In genomic region chr7:45088146-45088701, GRCh38 we compare ENCODE assay signal across 9 cellular contexts. TPM values are rescaled to one million over a fixed set of nuclear protein-coding genes. Genes with fewer than 3 reads are reported as not detected.
DNase-seq lines count a peak whose midpoint lies in the region; ATAC-seq and TF ChIP-seq lines count a peak whose summit lies in the region.
"Had no signal": no experiment of that assay in that cellular context is flagged by ENCODE, and none has a peak within 500 bp of the region (broad histone marks: within the 10 kb centered on the region; RNA-seq: fewer than 3 reads in every experiment).

No MANE protein-coding gene starts in this region.

- TF ChIP-seq CTCF in brain (conservative IDR thresholded peaks at IDR 0.05): no peak

- peak overlapping the region; percentile 80 to 88 (median 84) for H3K4me3 Mint-ChIP-seq in brain
- peak overlapping the region; percentile 69 to 72 for H3K4me3 Mint-ChIP-seq in stimulated activated naive CD8-positive, alpha-beta T cell treated with anti-CD3 and anti-CD28 coated beads, Interleukin-15, amount 100 ng/mL, for 72 hours

- peaks cover 3% of the 10 kb centered on the region for H3K27me3 Mint-ChIP-seq in brain
- peaks cover 9% of the 10 kb centered on the region for H3K27me3 Mint-ChIP-seq in stimulated activated naive CD8-positive, alpha-beta T cell treated with anti-CD3 and anti-CD28 coated beads, Interleukin-15, amount 100 ng/mL, for 72 hours

- H3K36me3 Mint-ChIP-seq in brain: no peaks in the 10 kb centered on the region

- peak overlapping the region; percentile 42 for H3K9ac ChIP-seq in NT2/D1 (ENCODE audit: insufficient read length, low read depth)

- H3K4me3 ChIP-seq in NT2/D1 (ENCODE audit: insufficient read length, low read depth): peak overlapping the region; percentile 50

- H3K27me3 ChIP-seq in NT2/D1 (ENCODE audit: insufficient read depth, insufficient read length) (peaks cover 18% of the 10 kb centered on the region), layer of hippocampus (ENCODE audit: control insufficient read depth, insufficient read depth, low read length) (no peaks in the 10 kb centered on the region)

- no peak for DNase-seq in NT2/D1 (ENCODE audit: low read depth, low spot score)
- DNase-seq in stimulated activated naive CD8-positive, alpha-beta T cell treated with anti-CD3 and anti-CD28 coated beads, Interleukin-15, amount 100 ng/mL, for 72 hours: no peak
- DNase-seq in activated gamma-delta T cell (lab: John Stamatoyannopoulos, UW): no peak
- no peak for DNase-seq in pons (ENCODE audit: low spot score)

- no peaks in the 10 kb centered on the region for H3K9me3 ChIP-seq in NT2/D1 (ENCODE audit: insufficient read depth, low read length)

- peak overlapping the region; percentile 91 for H3K27ac ChIP-seq in layer of hippocampus (ENCODE audit: low read depth, low read length)

- peaks cover 13% of the 10 kb centered on the region for H3K36me3 ChIP-seq in NT2/D1 (ENCODE audit: insufficient read depth, insufficient read length, low read length)

- H3K4me1 Mint-ChIP-seq in brain: peaks cover 32% of the 10 kb centered on the region
- H3K4me1 Mint-ChIP-seq in stimulated activated naive CD8-positive, alpha-beta T cell treated with anti-CD3 and anti-CD28 coated beads, Interleukin-15, amount 100 ng/mL, for 72 hours: peaks cover 10% of the 10 kb centered on the region

- no peak for ATAC-seq in stimulated activated naive CD8-positive, alpha-beta T cell treated with anti-CD3 and anti-CD28 coated beads, Interleukin-15, amount 100 ng/mL, for 72 hours
- ATAC-seq in GM18502 (IDR thresholded peaks at IDR 0.05; ENCODE audit: poor library complexity, unreplicated experiment): no peak

- peaks cover 15% of the 10 kb centered on the region for H3K4me1 ChIP-seq in NT2/D1 (ENCODE audit: insufficient read depth, insufficient read length)

- peak overlapping the region in 3 of 5 experiments; percentile 91 to 95 (median 93) for H3K27ac Mint-ChIP-seq in brain
- H3K27ac Mint-ChIP-seq in stimulated activated naive CD8-positive, alpha-beta T cell treated with anti-CD3 and anti-CD28 coated beads, Interleukin-15, amount 100 ng/mL, for 72 hours: no peak overlapping the region
- H3K27ac Mint-ChIP-seq: dendritic cell treated with granulocyte-macrophage colony-stimulating factor and Interleukin-4, amounts not matched to agents 40 ng/mL and 50 ng/mL, for 4 days; T-helper 1 cell treated with Interleukin-12 subunit alpha and Interleukin-12 subunit beta and Interleukin-4 antibody, amounts not matched to agents 30 μg/mL and 1 μg/mL, for 36 hours had no signal

- H3K9me3 Mint-ChIP-seq in brain: peaks cover 5 to 10% (median 9%) of the 10 kb centered on the region in 5 experiments
- no peaks in the 10 kb centered on the region for H3K9me3 Mint-ChIP-seq in stimulated activated naive CD8-positive, alpha-beta T cell treated with anti-CD3 and anti-CD28 coated beads, Interleukin-15, amount 100 ng/mL, for 72 hours
- H3K9me3 Mint-ChIP-seq: dendritic cell treated with granulocyte-macrophage colony-stimulating factor and Interleukin-4, amounts not matched to agents 40 ng/mL and 50 ng/mL, for 4 days; T-helper 1 cell treated with Interleukin-12 subunit alpha and Interleukin-12 subunit beta and Interleukin-4 antibody, amounts not matched to agents 30 μg/mL and 1 μg/mL, for 36 hours had no signal

RNA-seq across cellular contexts. Expression of gene NACAD, which starts 0.5 kb away (rescaled TPM):
- polyA plus RNA-seq in brain (ENCODE audit: insufficient read depth, low read depth, low replicate concordance): 110 TPM

RNA-seq across cellular contexts. Expression of gene TBRG4, which starts 23.3 kb away (rescaled TPM):
- 58.3 TPM for polyA plus RNA-seq in brain (ENCODE audit: insufficient read depth, low read depth, low replicate concordance)

Comparison
In these comparisons a context has a peak if more than half of its experiments do, and no peak if none do; other contexts are left out.
1. H3K27ac Mint-ChIP-seq: peak in brain (3 of 5); none in stimulated activated naive CD8-positive, alpha-beta T cell treated with anti-CD3 and anti-CD28 coated beads, Interleukin-15, amount 100 ng/mL, for 72 hours (0 of 2).